In genomic region chr5:126002222-126002897, GRCh38 we compare ENCODE assay signal across 9 cellular contexts.
A peak's percentile ranks its signal among the peaks of the same experiment; 100 is the strongest.
DNase-seq lines count a peak whose midpoint lies in the region; ATAC-seq, FAIRE-seq and TF ChIP-seq lines count a peak whose summit lies in the region.
"Had no signal": no experiment of that assay in that cellular context is flagged by ENCODE, and none has a peak within 500 bp of the region (broad histone marks: within the 10 kb centered on the region; RNA-seq: fewer than 3 reads in every experiment).

No MANE protein-coding gene starts in this region.

- no peak overlapping the region for H3K4me3 Mint-ChIP-seq in activated T-cell treated with anti-CD3 and anti-CD28 coated beads, Interleukin-2, amount 50 U/mL, for 72 hours
- H3K4me3 Mint-ChIP-seq: B cell had no signal

- DNase-seq in NCI-H2107 treated with DMSO at 0.1 percent for 48 hours (lab: John Stamatoyannopoulos, UW; ENCODE audit: unreplicated experiment) = peak; percentile 8
- no peak for DNase-seq in NCI-H2107 (lab: John Stamatoyannopoulos, UW)
- peak; percentile 74 for DNase-seq in coronary artery (ENCODE audit: low spot score)
- peak; percentile 78 for DNase-seq in medulla oblongata (ENCODE audit: extremely low spot score)
- peak; percentile 10 for DNase-seq in urothelium cell line (ENCODE audit: low spot score)
- DNase-seq in activated T-cell treated with anti-CD3 and anti-CD28 coated beads, Interleukin-2, amount 50 U/mL, for 72 hours = no peak
- DNase-seq in activated T-cell treated with anti-CD3 and anti-CD28 coated beads for 4 hours = no peak

- H3K27ac Mint-ChIP-seq in activated T-cell treated with anti-CD3 and anti-CD28 coated beads, Interleukin-2, amount 50 U/mL, for 72 hours = no peak overlapping the region
- H3K27ac Mint-ChIP-seq: B cell had no signal

- H3K27me3 Mint-ChIP-seq in activated T-cell treated with anti-CD3 and anti-CD28 coated beads, Interleukin-2, amount 50 U/mL, for 72 hours (ENCODE audit: low read depth) = no peaks in the 10 kb centered on the region
- H3K27me3 Mint-ChIP-seq: B cell had no signal

- H3K36me3 Mint-ChIP-seq in activated T-cell treated with anti-CD3 and anti-CD28 coated beads, Interleukin-2, amount 50 U/mL, for 72 hours (ENCODE audit: insufficient read depth in 2 of 2) = no peaks in the 10 kb centered on the region

- no peak for TF ChIP-seq CTCF in coronary artery (IDR thresholded peaks at IDR 0.05)

- peak overlapping the region; percentile 25 for H3K4me3 ChIP-seq in coronary artery

- peaks cover 0 to 5% of the 10 kb centered on the region in 2 donors for H3K9me3 Mint-ChIP-seq in activated T-cell treated with anti-CD3 and anti-CD28 coated beads, Interleukin-2, amount 50 U/mL, for 72 hours

- H3K4me1 Mint-ChIP-seq in activated T-cell treated with anti-CD3 and anti-CD28 coated beads, Interleukin-2, amount 50 U/mL, for 72 hours (ENCODE audit: low read depth) = no peaks in the 10 kb centered on the region
- H3K4me1 Mint-ChIP-seq: B cell had no signal

- H3K27ac ChIP-seq in coronary artery = peak overlapping the region; percentile 74 to 80

- ATAC-seq in activated T-cell treated with anti-CD3 and anti-CD28 coated beads, Interleukin-2, amount 50 U/mL, for 72 hours (replicated peaks in 1 of 2) = no peak
- ATAC-seq in HG03135 (IDR thresholded peaks at IDR 0.05; ENCODE audit: unreplicated experiment) = no peak

- FAIRE-seq in urothelium cell line (lab: Jason Lieb, UNC) = no peak

Comparison
In these comparisons a context has a peak if more than half of its experiments do, and no peak if none do; other contexts are left out.
1. DNase-seq: peak in NCI-H2107 treated with DMSO at 0.1 percent for 48 hours (single experiment), coronary artery (single experiment), medulla oblongata (single experiment) and urothelium cell line (single experiment); none in NCI-H2107 (single experiment), activated T-cell treated with anti-CD3 and anti-CD28 coated beads, Interleukin-2, amount 50 U/mL, for 72 hours (0 of 2) and activated T-cell treated with anti-CD3 and anti-CD28 coated beads for 4 hours (single experiment).